ENCODE assay signal across 28 cellular contexts in the genomic region with DNA sequence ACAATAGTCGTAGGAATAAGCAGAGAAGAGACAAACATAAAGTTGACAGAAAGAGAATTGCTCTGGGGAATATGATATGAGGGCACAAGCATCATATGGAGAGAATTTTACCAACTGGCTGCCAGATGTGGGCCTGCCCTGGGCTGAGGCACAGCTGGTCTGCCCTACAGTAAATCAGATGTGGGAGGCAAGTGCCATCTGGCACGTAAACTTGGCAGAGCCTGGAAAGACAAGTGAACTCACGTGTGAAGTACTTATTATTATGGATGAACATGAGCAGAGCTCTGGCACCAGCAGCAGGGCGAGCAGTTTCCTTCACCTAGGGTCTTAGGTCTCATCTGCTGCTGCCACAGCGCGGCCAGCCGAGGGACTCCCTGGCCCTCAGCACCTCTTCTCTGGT. TPM values are rescaled to one million over a fixed set of nuclear protein-coding genes. Genes with fewer than 3 reads are reported as not detected.
DNase-seq lines count a peak whose midpoint lies in the region; ATAC-seq and TF ChIP-seq lines count a peak whose summit lies in the region.
"Had no signal": no experiment of that assay in that cellular context is flagged by ENCODE, and none has a peak within 500 bp of the region (broad histone marks: within the 10 kb centered on the region; RNA-seq: fewer than 3 reads in every experiment).

No MANE protein-coding gene starts in this region.

- peaks cover 0 to 25% (median 0%) of the 10 kb centered on the region in 4 donors for H3K27me3 ChIP-seq in esophagus muscularis mucosa
- peaks cover 22% of the 10 kb centered on the region for H3K27me3 ChIP-seq in PC-3 (ENCODE audit: low read length)
- H3K27me3 ChIP-seq in lower lobe of right lung (ENCODE audit: low read depth) = peaks cover 3% of the 10 kb centered on the region

- no peaks in the 10 kb centered on the region for H3K9me3 ChIP-seq in esophagus muscularis mucosa
- no peaks in the 10 kb centered on the region for H3K9me3 ChIP-seq in PC-3 (ENCODE audit: low read length)
- H3K9me3 ChIP-seq in lower lobe of right lung = no peaks in the 10 kb centered on the region
- H3K9me3 ChIP-seq: thoracic aorta, uterus had no signal

- no peak for TF ChIP-seq CTCF in esophagus muscularis mucosa (IDR thresholded peaks at IDR 0.05)
- no peak for TF ChIP-seq CTCF in PC-3 (conservative IDR thresholded peaks at IDR 0.05; ENCODE audit: low read depth, low read length)
- no peak for TF ChIP-seq CTCF in lower lobe of right lung (IDR thresholded peaks at IDR 0.05)

- no peaks in the 10 kb centered on the region for H4K20me1 ChIP-seq in PC-3 (ENCODE audit: low read length)

- WGBS in esophagus muscularis mucosa = 79% methylated on average over 7 of the region's 7 CpGs

- H3K27ac ChIP-seq in esophagus muscularis mucosa (replicated peaks in 1 of 4) = no peak overlapping the region
- H3K27ac ChIP-seq in PC-3 (ENCODE audit: low read length) = no peak overlapping the region
- H3K27ac ChIP-seq in lower lobe of right lung = no peak overlapping the region
- H3K27ac ChIP-seq: C4-2B, parathyroid adenoma, thoracic aorta, uterus had no signal

- H3K4me3 ChIP-seq in esophagus muscularis mucosa (no peak overlapping the region), PC-3 (ENCODE audit: low read length) (no peak overlapping the region), lower lobe of right lung (no peak overlapping the region)
- H3K4me3 ChIP-seq: thoracic aorta, uterus had no signal

- no peak for TF ChIP-seq POLR2A in esophagus muscularis mucosa (IDR thresholded peaks at IDR 0.05; ENCODE audit: low read depth)

- H2AFZ ChIP-seq in PC-3 (ENCODE audit: low read length) = no peak overlapping the region
- H2AFZ ChIP-seq: parathyroid adenoma had no signal

- CTCF ChIA-PET in PC-3 (lab: Charles Lee) = no interaction called here

- intact Hi-C loops in esophagus muscularis mucosa (cut with DNase I) = no loop called here
- intact Hi-C loops in PC-3 (cut with micrococcal nuclease) = no loop called here
- intact Hi-C loops in lower lobe of right lung (cut with DNase I) = no loop called here

- POLR2A ChIA-PET in PC-3 (lab: Charles Lee; ENCODE audit: unreplicated experiment) = no interaction called here

- H3F3A ChIP-seq in PC-3 (ENCODE audit: low read length, unreplicated experiment) = no peaks in the 10 kb centered on the region

- H3K36me3 ChIP-seq in esophagus muscularis mucosa (no peaks in the 10 kb centered on the region), PC-3 (ENCODE audit: low read depth, low read length) (no peaks in the 10 kb centered on the region), lower lobe of right lung (no peaks in the 10 kb centered on the region)
- H3K36me3 ChIP-seq: thoracic aorta, uterus had no signal

- H3K9ac ChIP-seq in PC-3 (ENCODE audit: low read length) = no peak overlapping the region
- H3K9ac ChIP-seq: parathyroid adenoma had no signal

- ATAC-seq in PC-3 (no peak), HG02981 (IDR thresholded peaks at IDR 0.05; ENCODE audit: unreplicated experiment) (no peak), lower lobe of right lung (no peak)
- ATAC-seq: HepG2, right cardiac atrium had no signal

- H3K79me2 ChIP-seq in PC-3 (ENCODE audit: low read length) = no peaks in the 10 kb centered on the region
- H3K79me2 ChIP-seq: parathyroid adenoma had no signal

- H3K9me2 ChIP-seq in PC-3 (replicated peaks; ENCODE audit: low read length) = no peaks in the 10 kb centered on the region

- no peak overlapping the region for H3K4me2 ChIP-seq in PC-3 (ENCODE audit: low read length)

- TF ChIP-seq EP300 in esophagus muscularis mucosa (IDR thresholded peaks at IDR 0.05) = no peak

- no peaks in the 10 kb centered on the region for H3K4me1 ChIP-seq in esophagus muscularis mucosa
- no peaks in the 10 kb centered on the region for H3K4me1 ChIP-seq in PC-3 (ENCODE audit: insufficient read depth, low read length)
- no peaks in the 10 kb centered on the region for H3K4me1 ChIP-seq in lower lobe of right lung
- H3K4me1 ChIP-seq: parathyroid adenoma, uterus had no signal

- no TSS peak for BruUV-seq in PC-3 (replicated peaks; lab: Mats Ljungman, UMichigan)

- peak; percentile 92 for DNase-seq in DMS 273 treated with DMSO at 0.1 percent for 48 hours (lab: John Stamatoyannopoulos, UW)
- peak; percentile 56 for DNase-seq in NCI-H1105 treated with DMSO at 0.1 percent for 48 hours (lab: John Stamatoyannopoulos, UW)
- peak; percentile 67 for DNase-seq in NCI-H446 treated with DMSO at 0.1 percent for 48 hours (lab: John Stamatoyannopoulos, UW)
- peak; percentile 70 for DNase-seq in esophagus muscularis mucosa (ENCODE audit: extremely low spot score)
- DNase-seq in PC-3 = no peak
- DNase-seq in lower lobe of right lung = no peak
- DNase-seq: activated CD4-positive, alpha-beta T cell treated with anti-CD3 and anti-CD28 coated beads, Interleukin-2, amount 50 U/mL, for 1 hour; activated naive CD4-positive, alpha-beta T cell treated with anti-CD3 and anti-CD28 coated beads, Interleukin-2, amount 10 ng/mL, durations not matched to agents 7 days and 5 days; kidney; NCI-H1048; NCI-H2107; right cardiac atrium; stimulated activated CD4-positive, alpha-beta T cell treated with anti-CD3 and anti-CD28 coated beads, Interleukin-12 subunit alpha, Interleukin-12 subunit beta, amount 100 ng/mL, for 4 hours; stimulated activated CD4-positive, alpha-beta T cell treated with anti-CD3 and anti-CD28 coated beads, Interleukin-4, amount 100 ng/mL, for 4 hours; stimulated activated naive CD4-positive, alpha-beta T cell treated with Interleukin-2 at 50 U/mL for 16 hours; T1000; uterus had no signal

RNA-seq across cellular contexts. Expression of a gene that starts 20.6 kb away (rescaled TPM):
- under 1 TPM in 1 of 4 donors, not detected in 3; 0.11 TPM for total RNA-seq in esophagus muscularis mucosa
- not detected in 2 replicates for total RNA-seq in PC-3 (2014; rRNA removed)
- not detected for total RNA-seq in lower lobe of right lung
- total RNA-seq: activated T-helper 1 cell treated with anti-CD3 and anti-CD28 coated beads, Interleukin-12 subunit alpha, Interleukin-12 subunit beta, Interleukin-2, Interleukin-4 antibody, amounts not matched to agents 30 ng/mL and 10 ng/mL and 1 ng/mL, durations not matched to agents 14 hours and 24 hours and 36 hours; bronchial epithelial cell; fibroblast of lung; G401; HepG2; kidney; LHCN-M2; mononuclear cell; right cardiac atrium; thoracic aorta had no signal

Comparison
In these comparisons a context has a peak if more than half of its experiments do, and no peak if none do; other contexts are left out.
1. DNase-seq: peak in DMS 273 treated with DMSO at 0.1 percent for 48 hours (single experiment), NCI-H1105 treated with DMSO at 0.1 percent for 48 hours (single experiment), NCI-H446 treated with DMSO at 0.1 percent for 48 hours (single experiment) and esophagus muscularis mucosa (single experiment); none in PC-3 (single experiment) and lower lobe of right lung (single experiment).